In genomic region chr1:230286890-230287269, GRCh38 we compare ENCODE assay signal across 20 cellular contexts.
A peak's percentile ranks its signal among the peaks of the same experiment; 100 is the strongest.
DNase-seq lines count a peak whose midpoint lies in the region; ATAC-seq and TF ChIP-seq lines count a peak whose summit lies in the region.
"Had no signal": no experiment of that assay in that cellular context is flagged by ENCODE, and none has a peak within 500 bp of the region (broad histone marks: within the 10 kb centered on the region; RNA-seq: fewer than 3 reads in every experiment).

No MANE protein-coding gene starts in this region.

- ATAC-seq in DND-41 (ENCODE audit: insufficient read depth, low read depth) = peak; percentile 40

- H2AFZ ChIP-seq in DND-41 (ENCODE audit: low read depth, low read length) (no peak overlapping the region), osteoblast (ENCODE audit: low read length) (no peak overlapping the region)

- no peaks in the 10 kb centered on the region for H3K9me3 ChIP-seq in DND-41 (ENCODE audit: insufficient read depth, low read length, severe bottlenecking)
- H3K9me3 ChIP-seq in osteoblast (ENCODE audit: low read depth, low read length) = no peaks in the 10 kb centered on the region
- H3K9me3 ChIP-seq: BLaER1, MG63 had no signal

- no peak overlapping the region for H3K9ac ChIP-seq in DND-41 (ENCODE audit: low read depth, low read length)
- H3K9ac ChIP-seq: BLaER1 had no signal

- peaks cover 3% of the 10 kb centered on the region for H3K27me3 Mint-ChIP-seq in chondrocyte (ENCODE audit: low read depth)

- H3K79me2 ChIP-seq in DND-41 (ENCODE audit: insufficient read depth, low read length) (no peaks in the 10 kb centered on the region), osteoblast (ENCODE audit: insufficient read depth, low read length) (no peaks in the 10 kb centered on the region)

- no peaks in the 10 kb centered on the region for H3K9me3 Mint-ChIP-seq in chondrocyte (ENCODE audit: low read depth)
- H3K9me3 Mint-ChIP-seq: CD4-positive, alpha-beta T cell had no signal

- no peaks in the 10 kb centered on the region for H3K4me1 ChIP-seq in DND-41 (ENCODE audit: insufficient read depth, low read length)
- H3K4me1 ChIP-seq in osteoblast (ENCODE audit: insufficient read depth, low read length) = no peaks in the 10 kb centered on the region

- no peak overlapping the region for H3K27ac Mint-ChIP-seq in chondrocyte (ENCODE audit: unreplicated experiment)
- H3K27ac Mint-ChIP-seq: CD4-positive, alpha-beta T cell had no signal

- H3K36me3 Mint-ChIP-seq in chondrocyte (ENCODE audit: low read depth) = peaks cover 7% of the 10 kb centered on the region

- H3K27ac ChIP-seq in DND-41 (ENCODE audit: low read length) (no peak overlapping the region), osteoblast (ENCODE audit: low read depth, low read length) (no peak overlapping the region)
- H3K27ac ChIP-seq: 22Rv1, BLaER1 had no signal

- H3K4me1 Mint-ChIP-seq in chondrocyte (ENCODE audit: low read depth) = no peaks in the 10 kb centered on the region

- peaks cover 32% of the 10 kb centered on the region for H4K20me1 ChIP-seq in DND-41 (ENCODE audit: insufficient read depth, low read length)
- H4K20me1 ChIP-seq in osteoblast (ENCODE audit: insufficient read depth, low read length) = peaks cover 3% of the 10 kb centered on the region

- H3K27me3 ChIP-seq in DND-41 (ENCODE audit: insufficient read depth, low read length, poor library complexity) = no peaks in the 10 kb centered on the region
- H3K27me3 ChIP-seq in osteoblast (ENCODE audit: insufficient read depth, low read length) = peaks cover 9% of the 10 kb centered on the region
- H3K27me3 ChIP-seq: BLaER1, MG63 had no signal

- no peak overlapping the region for H3K4me2 ChIP-seq in DND-41 (ENCODE audit: insufficient read depth, low read length)
- H3K4me2 ChIP-seq in osteoblast (ENCODE audit: insufficient read depth, low read length) = no peak overlapping the region
- H3K4me2 ChIP-seq: BLaER1 had no signal

- H3K4me3 Mint-ChIP-seq in chondrocyte (ENCODE audit: unreplicated experiment) = no peak overlapping the region
- H3K4me3 Mint-ChIP-seq: CD4-positive, alpha-beta T cell had no signal

- TF ChIP-seq CTCF in DND-41 (IDR thresholded peaks at IDR 0.05; ENCODE audit: borderline replicate concordance, extremely low read depth, low read length, poor library complexity, severe bottlenecking) = no peak
- no peak for TF ChIP-seq CTCF in chondrocyte (IDR thresholded peaks at IDR 0.05)
- TF ChIP-seq CTCF in osteoblast (IDR thresholded peaks at IDR 0.05; ENCODE audit: extremely low read depth, low read depth, low read length) = no peak
- TF ChIP-seq CTCF in GM20000 (IDR thresholded peaks at IDR 0.05; ENCODE audit: extremely low read depth, missing control alignments) = no peak

- DNase-seq in DMS 273 (lab: John Stamatoyannopoulos, UW; ENCODE audit: unreplicated experiment) (peak; percentile 19), DMS 273 treated with DMSO at 0.1 percent for 48 hours (lab: John Stamatoyannopoulos, UW) (no peak), DND-41 (no peak), chondrocyte (ENCODE audit: low spot score) (peak; percentile 58), osteoblast (ENCODE audit: insufficient read length, low spot score, missing footprints) (peak; percentile 72), NCI-H1092 treated with DMSO at 0.1 percent for 48 hours (lab: John Stamatoyannopoulos, UW) (no peak), NCI-H2107 (lab: John Stamatoyannopoulos, UW) (no peak), GM20000 (ENCODE audit: low spot score) (no peak)
- DNase-seq: ACHN; CD4-positive, alpha-beta T cell; COR-L47; MG63; NCI-H1417 treated with DMSO at 0.1 percent for 48 hours; NCI-H1930; NCI-H2227 treated with DMSO at 0.1 percent for 48 hours; NCI-H510A; NCI-H774; Right ventricle myocardium superior had no signal

- H3K36me3 ChIP-seq in DND-41 (ENCODE audit: insufficient read depth, low read length) = peaks cover 20% of the 10 kb centered on the region
- no peaks in the 10 kb centered on the region for H3K36me3 ChIP-seq in osteoblast (ENCODE audit: insufficient read depth, low read length)
- H3K36me3 ChIP-seq: MG63 had no signal

- H3K4me3 ChIP-seq in DND-41 (ENCODE audit: low read depth in 1 of 2, low read length in 2 of 2) = no peak overlapping the region
- no peak overlapping the region for H3K4me3 ChIP-seq in osteoblast (ENCODE audit: insufficient read depth, low read length)
- H3K4me3 ChIP-seq: BLaER1, MG63 had no signal

Comparison
In these comparisons a context has a peak if more than half of its experiments do, and no peak if none do; other contexts are left out.
1. DNase-seq: peak in DMS 273 (single experiment), chondrocyte (single experiment) and osteoblast (single experiment); none in DMS 273 treated with DMSO at 0.1 percent for 48 hours (single experiment), DND-41 (single experiment), NCI-H1092 treated with DMSO at 0.1 percent for 48 hours (single experiment), NCI-H2107 (single experiment) and GM20000 (single experiment).